In genomic region chr7:122709930-122710646, GRCh38 we compare ENCODE assay signal across 37 cellular contexts. TPM values are rescaled to one million over a fixed set of nuclear protein-coding genes. Genes with fewer than 3 reads are reported as not detected.
"Had no signal": no experiment of that assay in that cellular context is flagged by ENCODE, and none has a peak within 500 bp of the region (broad histone marks: within the 10 kb centered on the region; RNA-seq: fewer than 3 reads in every experiment).

No MANE protein-coding gene starts in this region.

- ATAC-seq: activated CD4-positive, alpha-beta T cell treated with anti-CD3 and anti-CD28 coated beads for 36 hours; activated CD4-positive, CD25-positive, alpha-beta regulatory T cell treated with anti-CD3 and anti-CD28 coated beads, Interleukin-2, amount 50 U/mL, for 24 hours; activated CD8-positive, alpha-beta T cell treated with anti-CD3 and anti-CD28 coated beads, Interleukin-2, amount 10 ng/mL, durations not matched to agents 7 days and 5 days; activated naive CD4-positive, alpha-beta T cell treated with anti-CD3 and anti-CD28 coated beads, Interleukin-2, amount 50 U/mL, for 72 hours; activated T-cell treated with anti-CD3 and anti-CD28 coated beads, Interleukin-2, amount 50 U/mL, for 4 hours; WTC11 had no signal

- DNase-seq: activated CD4-positive, alpha-beta T cell treated with anti-CD3 and anti-CD28 coated beads for 36 hours; activated CD4-positive, alpha-beta T cell treated with anti-CD3 and anti-CD28 coated beads, Interleukin-2, amount 10 ng/mL, durations not matched to agents 7 days and 5 days; activated CD4-positive, alpha-beta T cell treated with anti-CD3 and anti-CD28 coated beads, Interleukin-2, amount 50 U/mL, for 48 hours; activated CD8-positive, alpha-beta T cell treated with anti-CD3 and anti-CD28 coated beads, Interleukin-2, amount 10 ng/mL, durations not matched to agents 7 days and 5 days; activated gamma-delta T cell treated with Interleukin-2 at 50 U/mL for 16 hours; activated naive CD4-positive, alpha-beta T cell treated with anti-CD3 and anti-CD28 coated beads for 36 hours; activated T-cell treated with anti-CD3 and anti-CD28 coated beads, Interleukin-2, amount 50 U/mL, for 4 hours; adrenal gland; Kasumi-1; MG63; NCI-H1092; NCI-H1417; NCI-H146; NCI-H187; NCI-H2029 treated with DMSO at 0.1 percent for 48 hours; NCI-H2107; NCI-H2171; NCI-H2227 treated with DMSO at 0.1 percent for 48 hours; NCI-H446; NCI-H510A treated with DMSO at 0.1 percent for 48 hours; NCI-H526 treated with DMSO at 0.1 percent for 48 hours; NCI-H774; NK-92 treated with Interleukin-12 subunit alpha and Interleukin-12 subunit beta, amount 100 ng/mL, for 24 hours; OCI-M1; SHP77; SJCRH30 had no signal

- H3K36me3 Mint-ChIP-seq: activated naive CD4-positive, alpha-beta T cell treated with anti-CD3 and anti-CD28 coated beads, Interleukin-2, amount 50 U/mL, for 72 hours; brain; WTC11 had no signal

- H3K27me3 Mint-ChIP-seq: activated CD4-positive, alpha-beta T cell treated with anti-CD3 and anti-CD28 coated beads for 36 hours; activated CD4-positive, alpha-beta T cell treated with anti-CD3 and anti-CD28 coated beads, Interleukin-2, amount 10 ng/mL, durations not matched to agents 7 days and 5 days; brain had no signal

- H3K27me3 ChIP-seq: adrenal gland, MG63, SJCRH30 had no signal

- H3K4me1 ChIP-seq: adrenal gland, SJCRH30 had no signal

- H3K9me3 ChIP-seq: MG63, SJCRH30 had no signal

- H3K4me1 Mint-ChIP-seq: activated CD4-positive, alpha-beta T cell treated with anti-CD3 and anti-CD28 coated beads for 36 hours; activated CD4-positive, alpha-beta T cell treated with anti-CD3 and anti-CD28 coated beads, Interleukin-2, amount 10 ng/mL, durations not matched to agents 7 days and 5 days; brain; WTC11 had no signal

- H3K9me3 Mint-ChIP-seq: activated CD4-positive, alpha-beta T cell treated with anti-CD3 and anti-CD28 coated beads, Interleukin-2, amount 10 ng/mL, durations not matched to agents 7 days and 5 days; activated naive CD4-positive, alpha-beta T cell treated with anti-CD3 and anti-CD28 coated beads for 36 hours; activated T-helper 1 cell treated with anti-CD3 and anti-CD28 coated beads, Interleukin-12 subunit alpha, Interleukin-12 subunit beta, Interleukin-2, Interleukin-4 antibody, amounts not matched to agents 30 ng/mL and 10 ng/mL and 1 ng/mL, durations not matched to agents 14 hours and 24 hours and 36 hours; brain; T-helper 1 cell treated with Interleukin-12 subunit alpha and Interleukin-12 subunit beta and Interleukin-4 antibody, amounts not matched to agents 30 μg/mL and 1 μg/mL, for 36 hours; T-helper 2 cell treated with Interferon-gamma antibody and Interleukin-4, amounts not matched to agents 5 μg/mL and 100 μg/mL, for 36 hours; WTC11 had no signal

- H3K4me3 ChIP-seq: adrenal gland, MG63, SJCRH30, SK-N-MC had no signal

- H3K4me3 Mint-ChIP-seq: activated CD4-positive, alpha-beta T cell treated with anti-CD3 and anti-CD28 coated beads for 36 hours; activated CD4-positive, alpha-beta T cell treated with anti-CD3 and anti-CD28 coated beads, Interleukin-2, amount 10 ng/mL, durations not matched to agents 7 days and 5 days; activated CD8-positive, alpha-beta T cell treated with anti-CD3 and anti-CD28 coated beads, Interleukin-2, amount 10 ng/mL, durations not matched to agents 7 days and 5 days; activated naive CD4-positive, alpha-beta T cell treated with anti-CD3 and anti-CD28 coated beads for 36 hours; activated T-cell treated with anti-CD3 and anti-CD28 coated beads, Interleukin-2, amount 50 U/mL, for 4 hours; activated T-helper 1 cell treated with anti-CD3 and anti-CD28 coated beads, Interleukin-12 subunit alpha, Interleukin-12 subunit beta, Interleukin-2, Interleukin-4 antibody, amounts not matched to agents 30 ng/mL and 10 ng/mL and 1 ng/mL, durations not matched to agents 14 hours and 24 hours and 36 hours; brain; T-helper 1 cell treated with Interleukin-12 subunit alpha and Interleukin-12 subunit beta and Interleukin-4 antibody, amounts not matched to agents 30 μg/mL and 1 μg/mL, for 36 hours; T-helper 2 cell treated with Interferon-gamma antibody and Interleukin-4, amounts not matched to agents 5 μg/mL and 100 μg/mL, for 36 hours; WTC11 had no signal

- H3K27ac ChIP-seq: adrenal gland, SJCRH30, SK-N-MC had no signal

- FAIRE-seq: astrocyte, bronchial epithelial cell, TTC549 had no signal

- H3K36me3 ChIP-seq: adrenal gland, MG63, SJCRH30 had no signal

- H3K27ac Mint-ChIP-seq: activated CD4-positive, alpha-beta T cell treated with anti-CD3 and anti-CD28 coated beads for 36 hours; activated CD4-positive, alpha-beta T cell treated with anti-CD3 and anti-CD28 coated beads, Interleukin-2, amount 10 ng/mL, durations not matched to agents 7 days and 5 days; activated CD8-positive, alpha-beta T cell treated with anti-CD3 and anti-CD28 coated beads, Interleukin-2, amount 10 ng/mL, durations not matched to agents 7 days and 5 days; activated naive CD4-positive, alpha-beta T cell treated with anti-CD3 and anti-CD28 coated beads for 36 hours; activated naive CD4-positive, alpha-beta T cell treated with anti-CD3 and anti-CD28 coated beads, Interleukin-2, amount 50 U/mL, for 72 hours; activated T-helper 1 cell treated with anti-CD3 and anti-CD28 coated beads, Interleukin-12 subunit alpha, Interleukin-12 subunit beta, Interleukin-2, Interleukin-4 antibody, amounts not matched to agents 30 ng/mL and 10 ng/mL and 1 ng/mL, durations not matched to agents 14 hours and 24 hours and 36 hours; T-helper 1 cell treated with Interleukin-12 subunit alpha and Interleukin-12 subunit beta and Interleukin-4 antibody, amounts not matched to agents 30 μg/mL and 1 μg/mL, for 36 hours; T-helper 2 cell treated with Interferon-gamma antibody and Interleukin-4, amounts not matched to agents 5 μg/mL and 100 μg/mL, for 36 hours; WTC11 had no signal

RNA-seq across cellular contexts. Expression of gene RNF148, which starts 7.4 kb away (rescaled TPM):
- total RNA-seq: activated CD4-positive, alpha-beta T cell treated with anti-CD3 and anti-CD28 coated beads for 36 hours; activated CD4-positive, alpha-beta T cell treated with anti-CD3 and anti-CD28 coated beads, Interleukin-2, amount 10 ng/mL, durations not matched to agents 7 days and 5 days; activated CD8-positive, alpha-beta T cell treated with anti-CD3 and anti-CD28 coated beads, Interleukin-2, amount 10 ng/mL, durations not matched to agents 7 days and 5 days; activated naive CD4-positive, alpha-beta T cell treated with anti-CD3 and anti-CD28 coated beads for 36 hours; activated naive CD4-positive, alpha-beta T cell treated with anti-CD3 and anti-CD28 coated beads, Interleukin-2, amount 50 U/mL, for 72 hours; activated T-cell treated with anti-CD3 and anti-CD28 coated beads, Interleukin-2, amount 50 U/mL, for 4 hours; activated T-helper 1 cell treated with anti-CD3 and anti-CD28 coated beads, Interleukin-12 subunit alpha, Interleukin-12 subunit beta, Interleukin-2, Interleukin-4 antibody, amounts not matched to agents 30 ng/mL and 10 ng/mL and 1 ng/mL, durations not matched to agents 14 hours and 24 hours and 36 hours; SJCRH30 had no signal

RNA-seq across cellular contexts. Expression of gene RNF133, which starts 11.2 kb away (rescaled TPM):
- total RNA-seq: activated CD4-positive, alpha-beta T cell treated with anti-CD3 and anti-CD28 coated beads for 36 hours; activated CD4-positive, alpha-beta T cell treated with anti-CD3 and anti-CD28 coated beads, Interleukin-2, amount 10 ng/mL, durations not matched to agents 7 days and 5 days; activated CD8-positive, alpha-beta T cell treated with anti-CD3 and anti-CD28 coated beads, Interleukin-2, amount 10 ng/mL, durations not matched to agents 7 days and 5 days; activated naive CD4-positive, alpha-beta T cell treated with anti-CD3 and anti-CD28 coated beads for 36 hours; activated naive CD4-positive, alpha-beta T cell treated with anti-CD3 and anti-CD28 coated beads, Interleukin-2, amount 50 U/mL, for 72 hours; activated T-cell treated with anti-CD3 and anti-CD28 coated beads, Interleukin-2, amount 50 U/mL, for 4 hours; activated T-helper 1 cell treated with anti-CD3 and anti-CD28 coated beads, Interleukin-12 subunit alpha, Interleukin-12 subunit beta, Interleukin-2, Interleukin-4 antibody, amounts not matched to agents 30 ng/mL and 10 ng/mL and 1 ng/mL, durations not matched to agents 14 hours and 24 hours and 36 hours; SJCRH30 had no signal
